Comparison of ENCODE assay signal across 8 cellular contexts in the genomic region with DNA sequence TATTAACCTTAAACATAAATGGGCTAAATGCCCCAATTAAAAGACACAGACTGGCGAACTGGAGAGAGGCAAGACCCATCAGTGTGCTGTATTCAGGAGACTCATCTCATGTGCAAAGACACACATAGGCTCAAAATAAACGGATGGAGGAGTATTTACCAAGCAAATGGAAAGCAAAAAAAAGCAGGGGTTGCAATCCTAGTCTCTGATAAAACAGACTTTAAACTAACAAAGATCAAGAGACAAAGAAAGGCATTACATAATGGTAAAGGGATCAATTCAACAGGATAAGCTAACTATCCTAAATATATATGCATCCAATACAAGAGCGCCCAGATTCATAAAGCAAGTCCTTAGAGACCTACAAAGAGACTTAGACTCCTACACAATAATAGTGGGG. TPM values are rescaled to one million over a fixed set of nuclear protein-coding genes. Genes with fewer than 3 reads are reported as not detected.
DNase-seq lines count a peak whose midpoint lies in the region; ATAC-seq and TF ChIP-seq lines count a peak whose summit lies in the region.
"Not testable (repeated sequence)": the region's sequence is repeated elsewhere in the genome, so short reads cannot be mapped to it uniquely, and the experiment has no call there.

No MANE protein-coding gene starts in this region.

- H3K4me3 Mint-ChIP-seq in CD8-positive, alpha-beta memory T cell: peak overlapping the region in 4 of 7 donors; percentile 19 to 63 (median 30)
- peak overlapping the region; percentile 60 for H3K4me3 Mint-ChIP-seq in activated CD4-positive, alpha-beta T cell treated with anti-CD3 and anti-CD28 coated beads for 36 hours
- H3K4me3 Mint-ChIP-seq in activated CD8-positive, alpha-beta T cell treated with anti-CD3 and anti-CD28 coated beads for 36 hours: peak overlapping the region; percentile 29
- peak overlapping the region; percentile 75 for H3K4me3 Mint-ChIP-seq in activated T-helper 1 cell treated with anti-CD3 and anti-CD28 coated beads, Interleukin-12 subunit alpha, Interleukin-12 subunit beta, Interleukin-2, Interleukin-4 antibody, amounts not matched to agents 30 ng/mL and 10 ng/mL and 1 ng/mL, durations not matched to agents 14 hours and 24 hours and 36 hours
- peak overlapping the region; percentile 0 for H3K4me3 Mint-ChIP-seq in activated naive CD4-positive, alpha-beta T cell treated with anti-CD3 and anti-CD28 coated beads, Interleukin-2, amount 50 U/mL, for 24 hours
- H3K4me3 Mint-ChIP-seq in activated naive CD8-positive, alpha-beta T cell treated with anti-CD3 and anti-CD28 coated beads, Interleukin-2, amount 50 U/mL, for 24 hours: peak overlapping the region; percentile 68
- H3K4me3 Mint-ChIP-seq in naive thymus-derived CD4-positive, alpha-beta T cell: peak overlapping the region in 1 of 10 donors; percentile 56
- peak overlapping the region; percentile 68 for H3K4me3 Mint-ChIP-seq in stimulated activated naive CD8-positive, alpha-beta T cell treated with anti-CD3 and anti-CD28 coated beads, Interleukin-15, Interleukin-2, amounts not matched to agents 100 ng/mL and 50 ng/mL, for 24 hours

- H3K9me3 ChIP-seq in CD8-positive, alpha-beta memory T cell (ENCODE audit: low read length); naive thymus-derived CD4-positive, alpha-beta T cell (ENCODE audit: control insufficient read depth in 2 of 3, low read length in 3 of 3): not testable (repeated sequence)

- H3K27me3 ChIP-seq in CD8-positive, alpha-beta memory T cell (ENCODE audit: insufficient read depth, low read length, poor library complexity, severe bottlenecking); naive thymus-derived CD4-positive, alpha-beta T cell (ENCODE audit: control insufficient read depth in 2 of 2, insufficient read depth in 2 of 2, low read length in 2 of 2): not testable (repeated sequence)

- POLR2A ChIA-PET in CD8-positive, alpha-beta memory T cell (lab: Charles Lee); activated CD4-positive, alpha-beta T cell treated with anti-CD3 and anti-CD28 coated beads for 36 hours (lab: Charles Lee); naive thymus-derived CD4-positive, alpha-beta T cell (lab: Charles Lee): not testable (repeated sequence)
- POLR2A ChIA-PET in activated CD8-positive, alpha-beta T cell treated with anti-CD3 and anti-CD28 coated beads for 36 hours (lab: Charles Lee): interaction anchor here (1.3 kb wide), 1 partner anchor 45 kb away, joined by 3 read pairs; the partner anchor contains the start of gene GFI1

- H3K4me1 ChIP-seq in CD8-positive, alpha-beta memory T cell (ENCODE audit: insufficient read depth, low read length): peaks cover 13% of the 10 kb centered on the region
- not testable (repeated sequence) for H3K4me1 ChIP-seq in naive thymus-derived CD4-positive, alpha-beta T cell (ENCODE audit: control insufficient read depth in 2 of 2, insufficient read depth in 2 of 2, low read length in 2 of 2)

- not testable (repeated sequence) for H3K4me3 ChIP-seq in CD8-positive, alpha-beta memory T cell (ENCODE audit: low read length); naive thymus-derived CD4-positive, alpha-beta T cell (ENCODE audit: low read length)

- not testable (repeated sequence) for H3K36me3 ChIP-seq in CD8-positive, alpha-beta memory T cell (ENCODE audit: insufficient read depth, low read length); naive thymus-derived CD4-positive, alpha-beta T cell (ENCODE audit: control insufficient read depth in 2 of 3, insufficient read depth in 3 of 3, low read length in 3 of 3)

- peaks cover 43 to 58% (median 52%) of the 10 kb centered on the region in 3 donors for H3K4me1 Mint-ChIP-seq in CD8-positive, alpha-beta memory T cell
- peaks cover 70% of the 10 kb centered on the region for H3K4me1 Mint-ChIP-seq in activated CD4-positive, alpha-beta T cell treated with anti-CD3 and anti-CD28 coated beads for 36 hours
- H3K4me1 Mint-ChIP-seq in activated CD8-positive, alpha-beta T cell treated with anti-CD3 and anti-CD28 coated beads for 36 hours (ENCODE audit: low read depth): peaks cover 58% of the 10 kb centered on the region
- H3K4me1 Mint-ChIP-seq in activated T-helper 1 cell treated with anti-CD3 and anti-CD28 coated beads, Interleukin-12 subunit alpha, Interleukin-12 subunit beta, Interleukin-2, Interleukin-4 antibody, amounts not matched to agents 30 ng/mL and 10 ng/mL and 1 ng/mL, durations not matched to agents 14 hours and 24 hours and 36 hours (ENCODE audit: low read depth): peaks cover 66% of the 10 kb centered on the region
- H3K4me1 Mint-ChIP-seq in activated naive CD4-positive, alpha-beta T cell treated with anti-CD3 and anti-CD28 coated beads, Interleukin-2, amount 50 U/mL, for 24 hours: peaks cover 60% of the 10 kb centered on the region
- H3K4me1 Mint-ChIP-seq in activated naive CD8-positive, alpha-beta T cell treated with anti-CD3 and anti-CD28 coated beads, Interleukin-2, amount 50 U/mL, for 24 hours: peaks cover 67% of the 10 kb centered on the region
- H3K4me1 Mint-ChIP-seq in naive thymus-derived CD4-positive, alpha-beta T cell: peaks cover 19 to 60% (median 54%) of the 10 kb centered on the region in 7 donors
- H3K4me1 Mint-ChIP-seq in stimulated activated naive CD8-positive, alpha-beta T cell treated with anti-CD3 and anti-CD28 coated beads, Interleukin-15, Interleukin-2, amounts not matched to agents 100 ng/mL and 50 ng/mL, for 24 hours (ENCODE audit: low read depth): peaks cover 62% of the 10 kb centered on the region

- intact Hi-C loops in activated CD4-positive, alpha-beta T cell treated with anti-CD3 and anti-CD28 coated beads for 36 hours (cut with DNase I, micrococcal nuclease); activated CD8-positive, alpha-beta T cell treated with anti-CD3 and anti-CD28 coated beads for 36 hours (cut with micrococcal nuclease); naive thymus-derived CD4-positive, alpha-beta T cell (cut with micrococcal nuclease): not testable (repeated sequence)
- intact Hi-C loops in activated T-helper 1 cell treated with anti-CD3 and anti-CD28 coated beads, Interleukin-12 subunit alpha, Interleukin-12 subunit beta, Interleukin-2, Interleukin-4 antibody, amounts not matched to agents 30 ng/mL and 10 ng/mL and 1 ng/mL, durations not matched to agents 14 hours and 24 hours and 36 hours (cut with micrococcal nuclease): loop anchor here (1.0 kb wide), 2 partner anchors 46 to 52 kb away; partner anchors contain the start of gene GFI1

- CTCF ChIA-PET in CD8-positive, alpha-beta memory T cell (lab: Charles Lee): interaction anchor here (1.6 kb wide), 1 partner anchor 47 kb away, joined by 4 read pairs; no protein-coding TSS in a partner anchor
- CTCF ChIA-PET in activated CD4-positive, alpha-beta T cell treated with anti-CD3 and anti-CD28 coated beads for 36 hours (lab: Charles Lee): interaction anchor here (1.1 to 1.9 kb wide), 2 partner anchors 22 to 44 kb away, joined by 3 to 4 read pairs; no protein-coding TSS in a partner anchor
- CTCF ChIA-PET in activated CD8-positive, alpha-beta T cell treated with anti-CD3 and anti-CD28 coated beads for 36 hours (lab: Charles Lee); naive thymus-derived CD4-positive, alpha-beta T cell (lab: Charles Lee): not testable (repeated sequence)

- H3K36me3 Mint-ChIP-seq in CD8-positive, alpha-beta memory T cell: not testable (repeated sequence)
- H3K36me3 Mint-ChIP-seq in activated CD4-positive, alpha-beta T cell treated with anti-CD3 and anti-CD28 coated beads for 36 hours (ENCODE audit: low read depth): peaks cover 77% of the 10 kb centered on the region
- H3K36me3 Mint-ChIP-seq in activated CD8-positive, alpha-beta T cell treated with anti-CD3 and anti-CD28 coated beads for 36 hours (ENCODE audit: low read depth): peaks cover 69% of the 10 kb centered on the region
- peaks cover 34% of the 10 kb centered on the region for H3K36me3 Mint-ChIP-seq in activated T-helper 1 cell treated with anti-CD3 and anti-CD28 coated beads, Interleukin-12 subunit alpha, Interleukin-12 subunit beta, Interleukin-2, Interleukin-4 antibody, amounts not matched to agents 30 ng/mL and 10 ng/mL and 1 ng/mL, durations not matched to agents 14 hours and 24 hours and 36 hours (ENCODE audit: low read depth)
- peaks cover 13% of the 10 kb centered on the region for H3K36me3 Mint-ChIP-seq in activated naive CD4-positive, alpha-beta T cell treated with anti-CD3 and anti-CD28 coated beads, Interleukin-2, amount 50 U/mL, for 24 hours
- H3K36me3 Mint-ChIP-seq in activated naive CD8-positive, alpha-beta T cell treated with anti-CD3 and anti-CD28 coated beads, Interleukin-2, amount 50 U/mL, for 24 hours (ENCODE audit: low read depth): peaks cover 72% of the 10 kb centered on the region
- H3K36me3 Mint-ChIP-seq in naive thymus-derived CD4-positive, alpha-beta T cell: peaks cover 0 to 48% (median 0%) of the 10 kb centered on the region in 5 donors
- peaks cover 73% of the 10 kb centered on the region for H3K36me3 Mint-ChIP-seq in stimulated activated naive CD8-positive, alpha-beta T cell treated with anti-CD3 and anti-CD28 coated beads, Interleukin-15, Interleukin-2, amounts not matched to agents 100 ng/mL and 50 ng/mL, for 24 hours (ENCODE audit: low read depth)

- not testable (repeated sequence) for ATAC-seq in activated CD4-positive, alpha-beta T cell treated with anti-CD3 and anti-CD28 coated beads for 36 hours; activated CD8-positive, alpha-beta T cell treated with anti-CD3 and anti-CD28 coated beads for 36 hours; activated naive CD8-positive, alpha-beta T cell treated with anti-CD3 and anti-CD28 coated beads, Interleukin-2, amount 50 U/mL, for 24 hours; naive thymus-derived CD4-positive, alpha-beta T cell

- not testable (repeated sequence) for TF ChIP-seq CTCF in activated CD8-positive, alpha-beta T cell treated with anti-CD3 and anti-CD28 coated beads for 36 hours (IDR thresholded peaks at IDR 0.05)

- not testable (repeated sequence) for H3K27ac ChIP-seq in CD8-positive, alpha-beta memory T cell (ENCODE audit: low read depth, low read length); naive thymus-derived CD4-positive, alpha-beta T cell (ENCODE audit: low read depth, low read length)

- not testable (repeated sequence) for H3K9me3 Mint-ChIP-seq in CD8-positive, alpha-beta memory T cell; activated naive CD4-positive, alpha-beta T cell treated with anti-CD3 and anti-CD28 coated beads, Interleukin-2, amount 50 U/mL, for 24 hours; activated naive CD8-positive, alpha-beta T cell treated with anti-CD3 and anti-CD28 coated beads, Interleukin-2, amount 50 U/mL, for 24 hours; stimulated activated naive CD8-positive, alpha-beta T cell treated with anti-CD3 and anti-CD28 coated beads, Interleukin-15, Interleukin-2, amounts not matched to agents 100 ng/mL and 50 ng/mL, for 24 hours
- peaks cover 10% of the 10 kb centered on the region for H3K9me3 Mint-ChIP-seq in activated CD4-positive, alpha-beta T cell treated with anti-CD3 and anti-CD28 coated beads for 36 hours (ENCODE audit: low read depth)
- peaks cover 30% of the 10 kb centered on the region for H3K9me3 Mint-ChIP-seq in activated CD8-positive, alpha-beta T cell treated with anti-CD3 and anti-CD28 coated beads for 36 hours
- peaks cover 12% of the 10 kb centered on the region for H3K9me3 Mint-ChIP-seq in activated T-helper 1 cell treated with anti-CD3 and anti-CD28 coated beads, Interleukin-12 subunit alpha, Interleukin-12 subunit beta, Interleukin-2, Interleukin-4 antibody, amounts not matched to agents 30 ng/mL and 10 ng/mL and 1 ng/mL, durations not matched to agents 14 hours and 24 hours and 36 hours
- peaks cover 0 to 21% (median 3%) of the 10 kb centered on the region in 11 donors for H3K9me3 Mint-ChIP-seq in naive thymus-derived CD4-positive, alpha-beta T cell

- peak overlapping the region in 6 of 8 donors; percentile 2 to 84 (median 76) for H3K27ac Mint-ChIP-seq in CD8-positive, alpha-beta memory T cell
- H3K27ac Mint-ChIP-seq in activated CD4-positive, alpha-beta T cell treated with anti-CD3 and anti-CD28 coated beads for 36 hours: peak overlapping the region; percentile 98
- peak overlapping the region; percentile 89 for H3K27ac Mint-ChIP-seq in activated CD8-positive, alpha-beta T cell treated with anti-CD3 and anti-CD28 coated beads for 36 hours
- H3K27ac Mint-ChIP-seq in activated T-helper 1 cell treated with anti-CD3 and anti-CD28 coated beads, Interleukin-12 subunit alpha, Interleukin-12 subunit beta, Interleukin-2, Interleukin-4 antibody, amounts not matched to agents 30 ng/mL and 10 ng/mL and 1 ng/mL, durations not matched to agents 14 hours and 24 hours and 36 hours: peak overlapping the region; percentile 98
- H3K27ac Mint-ChIP-seq in activated naive CD4-positive, alpha-beta T cell treated with anti-CD3 and anti-CD28 coated beads, Interleukin-2, amount 50 U/mL, for 24 hours: peak overlapping the region; percentile 36
- peak overlapping the region; percentile 100 for H3K27ac Mint-ChIP-seq in activated naive CD8-positive, alpha-beta T cell treated with anti-CD3 and anti-CD28 coated beads, Interleukin-2, amount 50 U/mL, for 24 hours
- H3K27ac Mint-ChIP-seq in naive thymus-derived CD4-positive, alpha-beta T cell: peak overlapping the region in 5 of 9 donors; percentile 17 to 97 (median 86)
- H3K27ac Mint-ChIP-seq in stimulated activated naive CD8-positive, alpha-beta T cell treated with anti-CD3 and anti-CD28 coated beads, Interleukin-15, Interleukin-2, amounts not matched to agents 100 ng/mL and 50 ng/mL, for 24 hours: peak overlapping the region; percentile 93

- not testable (repeated sequence) for DNase-seq in CD8-positive, alpha-beta memory T cell; activated CD4-positive, alpha-beta T cell treated with anti-CD3 and anti-CD28 coated beads for 36 hours; activated CD8-positive, alpha-beta T cell treated with anti-CD3 and anti-CD28 coated beads for 36 hours; activated T-helper 1 cell treated with anti-CD3 and anti-CD28 coated beads, Interleukin-12 subunit alpha, Interleukin-12 subunit beta, Interleukin-2, Interleukin-4 antibody, amounts not matched to agents 30 ng/mL and 10 ng/mL and 1 ng/mL, durations not matched to agents 14 hours and 24 hours and 36 hours (ENCODE audit: low spot score); activated naive CD8-positive, alpha-beta T cell treated with anti-CD3 and anti-CD28 coated beads, Interleukin-2, amount 50 U/mL, for 24 hours; naive thymus-derived CD4-positive, alpha-beta T cell

- not testable (repeated sequence) for H3K27me3 Mint-ChIP-seq in CD8-positive, alpha-beta memory T cell; activated CD4-positive, alpha-beta T cell treated with anti-CD3 and anti-CD28 coated beads for 36 hours; activated CD8-positive, alpha-beta T cell treated with anti-CD3 and anti-CD28 coated beads for 36 hours; activated T-helper 1 cell treated with anti-CD3 and anti-CD28 coated beads, Interleukin-12 subunit alpha, Interleukin-12 subunit beta, Interleukin-2, Interleukin-4 antibody, amounts not matched to agents 30 ng/mL and 10 ng/mL and 1 ng/mL, durations not matched to agents 14 hours and 24 hours and 36 hours (ENCODE audit: insufficient read depth); activated naive CD4-positive, alpha-beta T cell treated with anti-CD3 and anti-CD28 coated beads, Interleukin-2, amount 50 U/mL, for 24 hours; activated naive CD8-positive, alpha-beta T cell treated with anti-CD3 and anti-CD28 coated beads, Interleukin-2, amount 50 U/mL, for 24 hours; naive thymus-derived CD4-positive, alpha-beta T cell; stimulated activated naive CD8-positive, alpha-beta T cell treated with anti-CD3 and anti-CD28 coated beads, Interleukin-15, Interleukin-2, amounts not matched to agents 100 ng/mL and 50 ng/mL, for 24 hours

RNA-seq across cellular contexts. Expression of gene GFI1, which starts 45.2 kb away (rescaled TPM):
- 10 to 100 TPM; 70.9 to 74.6 TPM for total RNA-seq in CD8-positive, alpha-beta memory T cell
- 26.0 TPM for polyA plus RNA-seq in CD8-positive, alpha-beta memory T cell
- 10 to 100 TPM; 47.7 to 53.7 TPM for total RNA-seq in activated CD4-positive, alpha-beta T cell treated with anti-CD3 and anti-CD28 coated beads for 36 hours
- total RNA-seq in activated CD8-positive, alpha-beta T cell treated with anti-CD3 and anti-CD28 coated beads for 36 hours: 10 to 100 TPM; 54.3 to 55.3 TPM
- total RNA-seq in activated T-helper 1 cell treated with anti-CD3 and anti-CD28 coated beads, Interleukin-12 subunit alpha, Interleukin-12 subunit beta, Interleukin-2, Interleukin-4 antibody, amounts not matched to agents 30 ng/mL and 10 ng/mL and 1 ng/mL, durations not matched to agents 14 hours and 24 hours and 36 hours: 95.7 and 103 TPM in 2 replicates
- 10 to 100 TPM; 11.5 to 78.8 (median 29.9) TPM for total RNA-seq in naive thymus-derived CD4-positive, alpha-beta T cell
- 1 to 10 TPM; 3.3 to 7.9 TPM for polyA plus RNA-seq in naive thymus-derived CD4-positive, alpha-beta T cell

Comparison
In these comparisons a context has a peak if more than half of its experiments do, and no peak if none do; other contexts are left out.
1. H3K27ac Mint-ChIP-seq: peak in every context shown above with its lines; median percentile 100 in activated naive CD8-positive, alpha-beta T cell treated with anti-CD3 and anti-CD28 coated beads, Interleukin-2, amount 50 U/mL, for 24 hours; 98 in activated CD4-positive, alpha-beta T cell treated with anti-CD3 and anti-CD28 coated beads for 36 hours; 98 in activated T-helper 1 cell treated with anti-CD3 and anti-CD28 coated beads, Interleukin-12 subunit alpha, Interleukin-12 subunit beta, Interleukin-2, Interleukin-4 antibody, amounts not matched to agents 30 ng/mL and 10 ng/mL and 1 ng/mL, durations not matched to agents 14 hours and 24 hours and 36 hours; 93 in stimulated activated naive CD8-positive, alpha-beta T cell treated with anti-CD3 and anti-CD28 coated beads, Interleukin-15, Interleukin-2, amounts not matched to agents 100 ng/mL and 50 ng/mL, for 24 hours; 89 in activated CD8-positive, alpha-beta T cell treated with anti-CD3 and anti-CD28 coated beads for 36 hours; 86 in naive thymus-derived CD4-positive, alpha-beta T cell; 76 in CD8-positive, alpha-beta memory T cell; 36 in activated naive CD4-positive, alpha-beta T cell treated with anti-CD3 and anti-CD28 coated beads, Interleukin-2, amount 50 U/mL, for 24 hours.